8 cellular contexts compared by ENCODE assay signal in the genomic region with DNA sequence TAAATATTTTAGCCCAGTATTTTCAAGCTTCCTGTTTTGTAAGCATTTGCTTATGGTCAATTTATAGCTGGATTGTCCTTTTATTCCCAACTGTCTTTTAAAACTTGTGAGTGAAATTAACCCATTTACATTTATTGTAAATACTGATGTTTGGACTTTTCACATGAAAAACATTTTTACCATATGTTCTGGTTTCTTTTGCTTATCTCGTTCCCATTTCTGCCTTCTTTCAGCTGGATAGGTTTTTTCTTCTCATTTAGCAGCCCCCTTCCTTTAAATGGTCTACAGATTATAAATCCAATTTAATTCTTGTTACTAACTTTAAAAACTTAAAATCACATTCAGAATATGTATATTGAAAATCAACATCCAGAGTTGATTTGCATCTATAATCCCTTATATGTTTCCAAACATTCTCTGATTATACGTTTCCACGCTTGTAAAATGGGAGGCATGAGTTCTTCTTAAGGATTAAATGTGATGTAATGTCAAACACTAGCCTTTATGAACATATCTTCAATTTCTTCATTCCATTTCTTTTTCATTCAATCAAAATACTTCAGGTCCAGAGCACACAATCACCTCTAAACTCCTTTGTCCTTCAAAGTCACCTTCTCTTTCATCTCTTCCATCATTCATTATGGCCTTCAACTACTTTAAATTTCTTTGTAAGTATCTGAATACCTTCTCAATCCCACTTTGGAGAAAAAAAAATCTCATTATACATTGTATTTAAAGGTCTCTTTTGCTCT. TPM values are rescaled to one million over a fixed set of nuclear protein-coding genes. Genes with fewer than 3 reads are reported as not detected.
DNase-seq lines count a peak whose midpoint lies in the region; ATAC-seq, FAIRE-seq and TF ChIP-seq lines count a peak whose summit lies in the region.

No MANE protein-coding gene starts in this region.

- CTCF ChIA-PET in K562 (lab: Yijun Ruan, JAX; ENCODE audit: low intra/inter-chr PET ratio), result no interaction called here

- H4K20me1 ChIP-seq in K562 (replicated peaks; ENCODE audit: control insufficient read depth, insufficient read depth, low read length), result peaks cover 18% of the 10 kb centered on the region

- DNase-seq in K562 (ENCODE audit: extremely low read depth in 1 of 4, low spot score in 3 of 4), result no peak
- no peak for DNase-seq in RPMI8226
- no peak for DNase-seq in GM13976 (ENCODE audit: low spot score)

- no peak for ATAC-seq in K562
- ATAC-seq in HG03175 (IDR thresholded peaks at IDR 0.05; ENCODE audit: unreplicated experiment), result no peak
- ATAC-seq in GM18502 (IDR thresholded peaks at IDR 0.05; ENCODE audit: poor library complexity, unreplicated experiment), result no peak

- H3K79me2 ChIP-seq in K562 (ENCODE audit: control insufficient read depth, insufficient read depth, low read length), result peaks cover 33% of the 10 kb centered on the region

- peak; percentile 6 for FAIRE-seq in K562 (lab: Jason Lieb, UNC)

- H3K9me3 ChIP-seq in HUES64 (ENCODE audit: insufficient read depth, low read depth, low read length) (peaks cover 39% of the 10 kb centered on the region), K562 (replicated peaks; ENCODE audit: control insufficient read depth, insufficient read depth, low read depth, low read length) (peaks cover 16% of the 10 kb centered on the region), muscle layer of duodenum (ENCODE audit: control insufficient read depth in 1 of 2, low read length in 2 of 2) (peaks cover 7 to 9% of the 10 kb centered on the region in 2 donors)

- H3K27ac ChIP-seq in 22Rv1, result peak overlapping the region; percentile 95
- peak overlapping the region; percentile 98; the same call in 1 of the 2 replicates for H3K27ac ChIP-seq in HUES64 (ENCODE audit: low read depth, low read length)
- peak overlapping the region; percentile 99 for H3K27ac ChIP-seq in K562 (ENCODE audit: extremely low read depth, low read depth, low read length)
- peak overlapping the region; percentile 98 for H3K27ac ChIP-seq in muscle layer of duodenum (ENCODE audit: low read length)

- POLR2A ChIA-PET in K562 (lab: Yijun Ruan, JAX), result interaction anchor here (1.2 to 3.0 kb wide), 5 partner anchors 11 to 182 kb away, joined by 4 to 26 read pairs (median 6); no protein-coding TSS in a partner anchor

- H3K4me1 ChIP-seq in HUES64 (ENCODE audit: insufficient read depth, low read length) (0 out of 2 replicates have a peak, but pooled peaks cover 6% of the 10 kb centered on the region), K562 (replicated peaks in 1 of 2; ENCODE audit: control insufficient read depth in 2 of 2, insufficient read depth in 2 of 2, low read length in 2 of 2) (peaks cover 5 to 11% of the 10 kb centered on the region in 2 experiments; a peak in 4 of 5 replicates), muscle layer of duodenum (ENCODE audit: control insufficient read depth in 1 of 2, insufficient read depth in 2 of 2, low read length in 2 of 2) (peaks cover 10 to 28% of the 10 kb centered on the region in 2 donors)

- in situ Hi-C loops in K562 (cut with MboI) (no loop called here), GM13976 (cut with MboI; ENCODE audit: low sequenced_read_pairs, unreplicated experiment) (no loop called here)

- 100% methylated on average over 1 of the region's 3 CpGs for WGBS in HUES64
- WGBS in K562 (ENCODE audit: insufficient coverage, low coverage, missing lambda C conversion rate), result 86% methylated on average over 3 of the region's 3 CpGs

- H3K9me1 ChIP-seq in K562 (ENCODE audit: control insufficient read depth, insufficient read depth, low read length), result no peaks in the 10 kb centered on the region

- no peak for TF ChIP-seq CTCF in 22Rv1 (IDR thresholded peaks at IDR 0.05)
- TF ChIP-seq CTCF in K562 (IDR thresholded peaks at IDR 0.05 in 2 of 3, conservative IDR thresholded peaks at IDR 0.05 in 1 of 3; ENCODE audit: insufficient read depth in 2 of 3, low read depth in 1 of 3, low read length in 3 of 3), result no peak
- no peak for TF ChIP-seq CTCF in GM13976 (IDR thresholded peaks at IDR 0.05; ENCODE audit: borderline replicate concordance, control extremely low read depth, extremely low read depth, insufficient read depth, missing control alignments)

- TF ChIP-seq EP300 in K562 (IDR thresholded peaks at IDR 0.05; ENCODE audit: low read length), result no peak

- H2AFZ ChIP-seq in K562 (ENCODE audit: low read depth, low read length), result peak overlapping the region; percentile 95

- TF ChIP-seq POLR2A in K562 (conservative IDR thresholded peaks at IDR 0.05), result no peak

- H3K9ac ChIP-seq in HUES64 (ENCODE audit: low read depth, low read length) (0 out of 2 replicates have a peak overlapping the region, but pooled peaks have one; percentile 80), K562 (ENCODE audit: insufficient read depth in 1 of 2, low read depth in 2 of 2, low read length in 2 of 2) (peak overlapping the region in 1 of 2 experiments; percentile 77; a peak in 1 of 4 replicates)

- BruUV-seq in K562 (replicated peaks; lab: Mats Ljungman, UMichigan), result no TSS peak

- intact Hi-C loops in K562 (cut with micrococcal nuclease), result loop anchor here (1.0 to 5.0 kb wide), 3 partner anchors 43 to 182 kb away; a partner anchor contains a TSS

- peaks cover 13% of the 10 kb centered on the region for H3K36me3 ChIP-seq in HUES64 (ENCODE audit: insufficient read depth, low read length)
- H3K36me3 ChIP-seq in K562 (ENCODE audit: control insufficient read depth, insufficient read depth, low read length), result peaks cover 20% of the 10 kb centered on the region; the same call in 2 of the 3 replicates
- peaks cover 0 to 8% of the 10 kb centered on the region in 2 donors for H3K36me3 ChIP-seq in muscle layer of duodenum (ENCODE audit: control insufficient read depth in 1 of 2, insufficient read depth in 2 of 2, low read length in 2 of 2)

- H3K4me3 ChIP-seq in HUES64 (ENCODE audit: low read length) (no peak overlapping the region; the same call in 1 of the 2 replicates), K562 (no peak overlapping the region), muscle layer of duodenum (ENCODE audit: low read depth in 1 of 2, low read length in 2 of 2) (peak overlapping the region; percentile 3 to 92)

- H3K27me3 ChIP-seq in HUES64 (ENCODE audit: insufficient read depth, low read length), result no peaks in the 10 kb centered on the region; the same call in 1 of the 2 replicates
- H3K27me3 ChIP-seq in K562 (ENCODE audit: control insufficient read depth in 2 of 2, insufficient read depth in 2 of 2, low read length in 2 of 2), result no peaks in the 10 kb centered on the region
- no peaks in the 10 kb centered on the region for H3K27me3 ChIP-seq in muscle layer of duodenum (ENCODE audit: low read depth, low read length)

- H3K4me2 ChIP-seq in K562 (ENCODE audit: insufficient read depth, low read length), result peak overlapping the region; percentile 65; the same call in 1 of the 2 replicates

- no peak for TF ChIP-seq RAD21 in K562 (CRISPR knock-in tag; conservative IDR thresholded peaks at IDR 0.05 in 1 of 2, IDR thresholded peaks at IDR 0.05 in 1 of 2)

TF ChIP-seq in K562, 482 proteins besides CTCF, POLR2A, EP300 and RAD21 (continues in another document):
- no peak for TF ChIP-seq ZFP1 (CRISPR knock-in tag; IDR thresholded peaks at IDR 0.05)
- TF ChIP-seq BRD4 (IDR thresholded peaks at IDR 0.05), result peak; percentile 88
- TF ChIP-seq ESRRA (IDR thresholded peaks at IDR 0.05; ENCODE audit: borderline replicate concordance, low read depth), result no peak
- TF ChIP-seq ARNT (IDR thresholded peaks at IDR 0.05), result 0 out of 4 replicates have a peak, but pooled peaks of 1 of the 2 experiments have one; percentile 26
- TF ChIP-seq ZNF584 (CRISPR knock-in tag; IDR thresholded peaks at IDR 0.05; ENCODE audit: low read depth), result peak; percentile 83; the same call in 1 of the 2 replicates
- TF ChIP-seq HOXB6 (CRISPR knock-in tag; IDR thresholded peaks at IDR 0.05; ENCODE audit: borderline replicate concordance), result no peak
- peak; percentile 50 for TF ChIP-seq ZBTB8A (IDR thresholded peaks at IDR 0.05; ENCODE audit: partially characterized antibody)
- TF ChIP-seq ATF1 (CRISPR knock-in tag; IDR thresholded peaks at IDR 0.05), result no peak
- no peak for TF ChIP-seq ATF1 (tag; IDR thresholded peaks at IDR 0.05)

RNA-seq across cellular contexts. Expression of a gene that starts 1.1 kb away (rescaled TPM):
- 16.7 TPM for polyA plus RNA-seq in HUES64 (2013, experiment 1 of 2)
- polyA plus RNA-seq in HUES64 (2013, experiment 2 of 2), result 20.5 TPM
- 103 and 245 TPM in 2 replicates for total RNA-seq in K562 (2011; cell fraction: chromatin; rRNA removed; ENCODE audit: low replicate concordance)
- 51.0 and 66.5 TPM in 2 replicates for total RNA-seq in K562 (2011; cell fraction: nucleolus; rRNA removed)
- total RNA-seq in K562 (2011; cell fraction: nucleoplasm; rRNA removed), result 131 and 168 TPM in 2 replicates
- total RNA-seq in K562 (2014; rRNA removed) (20.5 and 23.2 TPM in 2 replicates), K562 (2014; rRNA removed; fragmentation: Illumina TruSeq; extraction: Trizol) (24.8 and 28.7 TPM in 2 replicates), K562 (2015; rRNA removed; fragmentation: Illumina TruSeq; extraction: Trizol) (21.7 and 24.5 TPM in 2 replicates), K562 (2021) (36.9 and 37.9 TPM in 2 replicates)
- polyA plus RNA-seq in K562 (2011; rRNA removed) (54.3 and 95.4 TPM in 2 replicates), K562 (2014; fragmentation: Illumina TruSeq; extraction: Trizol) (23.5 and 26.7 TPM in 2 replicates), K562 (2014; fragmentation: Nextera tagmentation; extraction: Ambion mirVana) (10 to 100 TPM in 1 of 2 experiments, 1 to 10 TPM in 1; 7.5 to 11.7 TPM), K562 (2014; rRNA removed) (26.2 and 31.5 TPM in 2 replicates)
- polyA plus RNA-seq in K562 (2011; cell fraction: cytosol; rRNA removed), result 18.7 and 27.9 TPM in 2 replicates
- 94.1 and 101 TPM in 2 replicates for polyA plus RNA-seq in K562 (2011; cell fraction: nucleus; rRNA removed)
- polyA plus RNA-seq in K562 (2012), result 24.0 and 33.7 TPM in 2 replicates
- 122 and 168 TPM in 2 replicates for polyA minus RNA-seq in K562 (2011; rRNA and poly(A)+ RNA removed)
- polyA minus RNA-seq in K562 (2011; cell fraction: cytosol; rRNA and poly(A)+ RNA removed), result 40.0 and 58.0 TPM in 2 replicates
- 89.4 and 102 TPM in 2 replicates for polyA minus RNA-seq in K562 (2011; cell fraction: nucleus; rRNA and poly(A)+ RNA removed)

Comparison
In these comparisons a context has a peak if more than half of its experiments do, and no peak if none do; other contexts are left out.
1. H3K4me3 ChIP-seq: peak in muscle layer of duodenum (2 of 2); none in HUES64 (single experiment) and K562 (single experiment).
2. Peak in every context shown above with its lines, with median percentiles within 50 percentile points of each other: H3K27ac ChIP-seq.